Comparison of ENCODE assay signal across 11 cellular contexts in genomic region chr12:95763809-95764253, GRCh38. TPM values are rescaled to one million over a fixed set of nuclear protein-coding genes. Genes with fewer than 3 reads are reported as not detected.
A peak's percentile ranks its signal among the peaks of the same experiment; 100 is the strongest.
DNase-seq lines count a peak whose midpoint lies in the region; TF ChIP-seq lines count a peak whose summit lies in the region.
"Had no signal": no experiment of that assay in that cellular context is flagged by ENCODE, and none has a peak within 500 bp of the region (broad histone marks: within the 10 kb centered on the region; RNA-seq: fewer than 3 reads in every experiment).

No MANE protein-coding gene starts in this region.

- no peaks in the 10 kb centered on the region for H3K27me3 ChIP-seq in stomach
- H3K27me3 ChIP-seq in transverse colon: no peaks in the 10 kb centered on the region
- H3K27me3 ChIP-seq: BLaER1 treated with 17β-estradiol and CSF1 and Interleukin-3, amounts not matched to agents 10 nM and 100 nM; tibial artery had no signal

- TF ChIP-seq CTCF in fibroblast of pulmonary artery (IDR thresholded peaks at IDR 0.05; ENCODE audit: low read length, missing control alignments) (no peak), stomach (IDR thresholded peaks at IDR 0.05) (no peak), transverse colon (IDR thresholded peaks at IDR 0.05) (no peak)

- no peaks in the 10 kb centered on the region for H3K36me3 ChIP-seq in stomach
- H3K36me3 ChIP-seq in transverse colon: no peaks in the 10 kb centered on the region
- H3K36me3 ChIP-seq: BLaER1 treated with 17β-estradiol and CSF1 and Interleukin-3, amounts not matched to agents 10 nM and 100 nM; tibial artery had no signal

- H3K4me3 ChIP-seq in fibroblast of pulmonary artery (replicated peaks; ENCODE audit: low read depth, low read length) (no peak overlapping the region), stomach (no peak overlapping the region), transverse colon (no peak overlapping the region)
- H3K4me3 ChIP-seq: BLaER1 treated with 17β-estradiol and CSF1 and Interleukin-3, amounts not matched to agents 10 nM and 100 nM; tibial artery had no signal

- H3K9me3 ChIP-seq in stomach (no peaks in the 10 kb centered on the region), transverse colon (no peaks in the 10 kb centered on the region)
- H3K9me3 ChIP-seq: tibial artery had no signal

- TF ChIP-seq POLR2A in stomach (IDR thresholded peaks at IDR 0.05): no peak
- no peak for TF ChIP-seq POLR2A in transverse colon (IDR thresholded peaks at IDR 0.05)

- TF ChIP-seq EP300 in stomach (IDR thresholded peaks at IDR 0.05) (no peak), transverse colon (IDR thresholded peaks at IDR 0.05; ENCODE audit: low read depth) (no peak)

- H3K27ac ChIP-seq in stomach: peak overlapping the region; percentile 49 to 76 (median 73)
- H3K27ac ChIP-seq in transverse colon: no peak overlapping the region
- H3K27ac ChIP-seq: BLaER1 treated with 17β-estradiol and CSF1 and Interleukin-3, amounts not matched to agents 10 nM and 100 nM had no signal

- DNase-seq in activated CD4-positive, alpha-beta T cell treated with anti-CD3 and anti-CD28 coated beads for 48 hours: peak; percentile 4
- DNase-seq in activated CD4-positive, alpha-beta T cell treated with anti-CD3 and anti-CD28 coated beads, Interleukin-2, amount 50 U/mL, for 1 hour: no peak
- peak; percentile 65 for DNase-seq in RPMI7951 (ENCODE audit: low read depth)
- peak; percentile 77 for DNase-seq in fibroblast of pulmonary artery (ENCODE audit: low read depth)
- DNase-seq in stomach: no peak
- no peak for DNase-seq in transverse colon
- no peak for DNase-seq in COR-L47 (lab: John Stamatoyannopoulos, UW)
- DNase-seq in NCI-H774 (lab: John Stamatoyannopoulos, UW): no peak
- DNase-seq: activated CD4-positive, alpha-beta T cell treated with anti-CD3 and anti-CD28 coated beads for 4 hours had no signal

- H3K4me1 ChIP-seq in stomach (peaks cover 4 to 31% (median 16%) of the 10 kb centered on the region in 4 donors), transverse colon (peaks cover 0 to 7% (median 3%) of the 10 kb centered on the region in 4 donors)
- H3K4me1 ChIP-seq: BLaER1 treated with 17β-estradiol and CSF1 and Interleukin-3, amounts not matched to agents 10 nM and 100 nM had no signal

- intact Hi-C loops in stomach (cut with DNase I; ENCODE audit: low total_unique reads) (no loop called here), transverse colon (cut with DNase I; ENCODE audit: low total_unique reads) (no loop called here)

- in situ Hi-C loops in transverse colon (cut with MboI; ENCODE audit: low pct_ligation_motif_present in 1 of 4, low pct_unique_long_range_greater_than_20kb in 1 of 4, low sequenced_read_pairs in 3 of 4): no loop called here

RNA-seq across cellular contexts. Expression of gene NTN4, which starts 26.7 kb away (rescaled TPM):
- total RNA-seq in RPMI7951 (2014; rRNA removed; shearing (Covaris generic)): 1.4 and 3.1 TPM in 2 replicates
- total RNA-seq in stomach: 100 to 1,000 TPM in 1 of 5 donors, 10 to 100 TPM in 4; 11.0 to 110 (median 50.7) TPM
- polyA plus RNA-seq in stomach: 10 to 100 TPM; 10.5 to 23.5 (median 13.0) TPM
- 10 to 100 TPM in 3 of 4 donors, 1 to 10 TPM in 1; 6.7 to 25.9 (median 16.7) TPM for total RNA-seq in transverse colon

Comparison
In these comparisons a context has a peak if more than half of its experiments do, and no peak if none do; other contexts are left out.
1. DNase-seq: peak in activated CD4-positive, alpha-beta T cell treated with anti-CD3 and anti-CD28 coated beads for 48 hours (single experiment), RPMI7951 (single experiment) and fibroblast of pulmonary artery (single experiment); none in activated CD4-positive, alpha-beta T cell treated with anti-CD3 and anti-CD28 coated beads, Interleukin-2, amount 50 U/mL, for 1 hour (single experiment), stomach (single experiment), transverse colon (single experiment), COR-L47 (single experiment) and NCI-H774 (single experiment).
2. H3K27ac ChIP-seq: peak in stomach (5 of 5); none in transverse colon (0 of 4).